ENCODE assay signal across 25 cellular contexts in genomic region chr6:169971171-169971861, GRCh38.
DNase-seq lines count a peak whose midpoint lies in the region; ATAC-seq, FAIRE-seq and TF ChIP-seq lines count a peak whose summit lies in the region.
"Had no signal": no experiment of that assay in that cellular context is flagged by ENCODE, and none has a peak within 500 bp of the region (broad histone marks: within the 10 kb centered on the region; RNA-seq: fewer than 3 reads in every experiment).

No MANE protein-coding gene starts in this region.

- TF ChIP-seq POLR2A in spleen (IDR thresholded peaks at IDR 0.05): no peak

- H3K9me3 Mint-ChIP-seq in activated CD8-positive, alpha-beta memory T cell treated with anti-CD3 and anti-CD28 coated beads, Interleukin-2, amount 10 ng/mL, durations not matched to agents 7 days and 5 days (ENCODE audit: low read depth): no peaks in the 10 kb centered on the region
- H3K9me3 Mint-ChIP-seq: activated CD4-positive, alpha-beta T cell treated with anti-CD3 and anti-CD28 coated beads, Interleukin-2, amount 10 ng/mL, durations not matched to agents 24 days and 14 days; activated naive CD4-positive, alpha-beta T cell treated with anti-CD3 and anti-CD28 coated beads, Interleukin-2, amount 50 U/mL, for 24 hours; central memory CD8-positive, alpha-beta T cell had no signal

- intact Hi-C loops in kidney (cut with DNase I): no loop called here
- intact Hi-C loops in spleen (cut with DNase I; ENCODE audit: low total_unique reads): no loop called here

- H3K27me3 ChIP-seq in RWPE2 (ENCODE audit: insufficient read depth, poor library complexity, severe bottlenecking) (no peaks in the 10 kb centered on the region), spleen (replicated peaks in 1 of 7) (peaks cover 0 to 45% (median 5%) of the 10 kb centered on the region in 7 donors)
- H3K27me3 ChIP-seq: BE2C, vagina had no signal

- H3K36me3 Mint-ChIP-seq in activated CD8-positive, alpha-beta memory T cell treated with anti-CD3 and anti-CD28 coated beads, Interleukin-2, amount 10 ng/mL, durations not matched to agents 7 days and 5 days: no peaks in the 10 kb centered on the region
- H3K36me3 Mint-ChIP-seq: activated naive CD4-positive, alpha-beta T cell treated with anti-CD3 and anti-CD28 coated beads, Interleukin-2, amount 50 U/mL, for 24 hours had no signal

- FAIRE-seq in kidney (lab: Jason Lieb, UNC) (no peak), frontal cortex (lab: Jason Lieb, UNC) (no peak)
- FAIRE-seq: A549, TTC549 had no signal

- H3K27ac Mint-ChIP-seq in activated CD8-positive, alpha-beta memory T cell treated with anti-CD3 and anti-CD28 coated beads, Interleukin-2, amount 10 ng/mL, durations not matched to agents 7 days and 5 days: no peak overlapping the region
- H3K27ac Mint-ChIP-seq: activated CD4-positive, alpha-beta T cell treated with anti-CD3 and anti-CD28 coated beads, Interleukin-2, amount 10 ng/mL, durations not matched to agents 24 days and 14 days; activated naive CD4-positive, alpha-beta T cell treated with anti-CD3 and anti-CD28 coated beads, Interleukin-2, amount 50 U/mL, for 24 hours; nephron progenitor cell had no signal

- peaks cover 2% of the 10 kb centered on the region for H3K27me3 Mint-ChIP-seq in activated CD8-positive, alpha-beta memory T cell treated with anti-CD3 and anti-CD28 coated beads, Interleukin-2, amount 10 ng/mL, durations not matched to agents 7 days and 5 days
- H3K27me3 Mint-ChIP-seq: activated CD4-positive, alpha-beta T cell treated with anti-CD3 and anti-CD28 coated beads, Interleukin-2, amount 10 ng/mL, durations not matched to agents 24 days and 14 days; activated naive CD4-positive, alpha-beta T cell treated with anti-CD3 and anti-CD28 coated beads, Interleukin-2, amount 50 U/mL, for 24 hours had no signal

- H3K4me3 ChIP-seq in RWPE2 (ENCODE audit: severe bottlenecking) (no peak overlapping the region), kidney (ENCODE audit: low read length in 2 of 2) (no peak overlapping the region), spleen (no peak overlapping the region)
- H3K4me3 ChIP-seq: A549, esophagus muscularis mucosa, gastroesophageal sphincter, vagina had no signal

- peak; percentile 45 for DNase-seq in activated CD8-positive, alpha-beta memory T cell treated with anti-CD3 and anti-CD28 coated beads for 24 hours
- DNase-seq in activated CD8-positive, alpha-beta memory T cell treated with anti-CD3 and anti-CD28 coated beads, Interleukin-2, amount 10 ng/mL, durations not matched to agents 7 days and 5 days: no peak
- DNase-seq in RWPE2 (ENCODE audit: low spot score): peak; percentile 52
- peak; percentile 59 for DNase-seq in kidney
- DNase-seq in spleen: peak; percentile 73
- DNase-seq in cerebellar cortex (ENCODE audit: low spot score): no peak
- no peak for DNase-seq in frontal cortex (ENCODE audit: low spot score in 2 of 2)
- DNase-seq: activated CD4-positive, alpha-beta T cell treated with anti-CD3 and anti-CD28 coated beads, Interleukin-2, amount 10 ng/mL, durations not matched to agents 24 days and 14 days; BE2C; COR-L47; effector CD8-positive, alpha-beta T cell; NCI-H1105; NCI-H2081 treated with DMSO at 0.1 percent for 48 hours; NCI-H526; nephron progenitor cell; stimulated activated CD4-positive, alpha-beta T cell treated with anti-CD3 and anti-CD28 coated beads, Interleukin-4, amount 100 ng/mL, for 4 hours had no signal

- no peak for TF ChIP-seq CTCF in RWPE2 (IDR thresholded peaks at IDR 0.05; ENCODE audit: poor library complexity, severe bottlenecking)
- TF ChIP-seq CTCF in kidney (IDR thresholded peaks at IDR 0.05; ENCODE audit: borderline replicate concordance, extremely low read depth, insufficient read depth): no peak
- no peak for TF ChIP-seq CTCF in spleen (IDR thresholded peaks at IDR 0.05 in 8 of 11, conservative IDR thresholded peaks at IDR 0.05 in 3 of 11)

- no peak overlapping the region for H3K9ac ChIP-seq in kidney (ENCODE audit: low read length in 2 of 2)

- H3K4me1 ChIP-seq in RWPE2 (ENCODE audit: insufficient read depth, poor library complexity, severe bottlenecking): peaks cover 4% of the 10 kb centered on the region
- H3K4me1 ChIP-seq in kidney (ENCODE audit: control insufficient read depth in 1 of 2, insufficient read depth in 1 of 2, low read depth in 1 of 2, low read length in 2 of 2): no peaks in the 10 kb centered on the region
- H3K4me1 ChIP-seq in spleen: no peaks in the 10 kb centered on the region
- H3K4me1 ChIP-seq: A549, BE2C, gastroesophageal sphincter had no signal

- H3K4me1 Mint-ChIP-seq in activated CD8-positive, alpha-beta memory T cell treated with anti-CD3 and anti-CD28 coated beads, Interleukin-2, amount 10 ng/mL, durations not matched to agents 7 days and 5 days: no peaks in the 10 kb centered on the region
- H3K4me1 Mint-ChIP-seq: activated CD4-positive, alpha-beta T cell treated with anti-CD3 and anti-CD28 coated beads, Interleukin-2, amount 10 ng/mL, durations not matched to agents 24 days and 14 days; activated naive CD4-positive, alpha-beta T cell treated with anti-CD3 and anti-CD28 coated beads, Interleukin-2, amount 50 U/mL, for 24 hours; central memory CD8-positive, alpha-beta T cell had no signal

- no peak overlapping the region for H3K4me3 Mint-ChIP-seq in activated CD8-positive, alpha-beta memory T cell treated with anti-CD3 and anti-CD28 coated beads, Interleukin-2, amount 10 ng/mL, durations not matched to agents 7 days and 5 days
- H3K4me3 Mint-ChIP-seq: activated CD4-positive, alpha-beta T cell treated with anti-CD3 and anti-CD28 coated beads, Interleukin-2, amount 10 ng/mL, durations not matched to agents 24 days and 14 days; activated naive CD4-positive, alpha-beta T cell treated with anti-CD3 and anti-CD28 coated beads, Interleukin-2, amount 50 U/mL, for 24 hours; central memory CD8-positive, alpha-beta T cell; nephron progenitor cell had no signal

- no peaks in the 10 kb centered on the region for H3K9me3 ChIP-seq in RWPE2 (ENCODE audit: severe bottlenecking)
- no peaks in the 10 kb centered on the region for H3K9me3 ChIP-seq in kidney (ENCODE audit: control insufficient read depth in 1 of 2, low read length in 2 of 2)
- no peaks in the 10 kb centered on the region for H3K9me3 ChIP-seq in spleen
- H3K9me3 ChIP-seq: A549, BE2C, esophagus muscularis mucosa, gastroesophageal sphincter, vagina had no signal

- H3K27ac ChIP-seq in RWPE2 (ENCODE audit: poor library complexity, severe bottlenecking): no peak overlapping the region
- H3K27ac ChIP-seq in kidney (ENCODE audit: low read depth in 2 of 2, low read length in 2 of 2): no peak overlapping the region
- H3K27ac ChIP-seq in spleen: no peak overlapping the region
- H3K27ac ChIP-seq: A549, esophagus muscularis mucosa, gastroesophageal sphincter, vagina had no signal

- no peak for ATAC-seq in activated CD8-positive, alpha-beta memory T cell treated with anti-CD3 and anti-CD28 coated beads, Interleukin-2, amount 10 ng/mL, durations not matched to agents 7 days and 5 days
- no peak for ATAC-seq in RWPE2 (ENCODE audit: low read depth)
- no peak for ATAC-seq in GM18867 (IDR thresholded peaks at IDR 0.05; ENCODE audit: unreplicated experiment)
- ATAC-seq: A549, gastroesophageal sphincter, HCT116 had no signal

- WGBS in spleen, 5 donors: 87 to 96% (median 92%) methylated on average over 20 to 33 of the region's 33 CpGs

- H3K36me3 ChIP-seq in RWPE2 (ENCODE audit: low read depth): no peaks in the 10 kb centered on the region
- H3K36me3 ChIP-seq in kidney (ENCODE audit: control insufficient read depth in 1 of 2, insufficient read depth in 2 of 2, low read length in 2 of 2): no peaks in the 10 kb centered on the region
- H3K36me3 ChIP-seq in spleen: no peaks in the 10 kb centered on the region
- H3K36me3 ChIP-seq: BE2C, esophagus muscularis mucosa, gastroesophageal sphincter, vagina had no signal

- CTCF ChIA-PET in activated CD8-positive, alpha-beta memory T cell treated with anti-CD3 and anti-CD28 coated beads, Interleukin-2, amount 10 ng/mL, durations not matched to agents 7 days and 5 days (lab: Charles Lee): no interaction called here

Comparison
In these comparisons a context has a peak if more than half of its experiments do, and no peak if none do; other contexts are left out.
1. DNase-seq: peak in activated CD8-positive, alpha-beta memory T cell treated with anti-CD3 and anti-CD28 coated beads for 24 hours (single experiment), RWPE2 (single experiment), kidney (single experiment) and spleen (single experiment); none in activated CD8-positive, alpha-beta memory T cell treated with anti-CD3 and anti-CD28 coated beads, Interleukin-2, amount 10 ng/mL, durations not matched to agents 7 days and 5 days (single experiment), cerebellar cortex (single experiment) and frontal cortex (0 of 2).